In genomic region chr3:65439641-65440040, GRCh38 we compare ENCODE assay signal across 8 cellular contexts.
DNase-seq lines count a peak whose midpoint lies in the region; FAIRE-seq and TF ChIP-seq lines count a peak whose summit lies in the region.

No MANE protein-coding gene starts in this region.

- H3K27me3 ChIP-seq in transverse colon, result no peaks in the 10 kb centered on the region

- H3K27ac ChIP-seq in transverse colon, result no peak overlapping the region

- DNase-seq in NCI-H2171 treated with DMSO at 0.1 percent for 48 hours (lab: John Stamatoyannopoulos, UW) (peak; percentile 71), NCI-H2171 (lab: John Stamatoyannopoulos, UW) (no peak), NCI-H1694 (lab: John Stamatoyannopoulos, UW) (peak; percentile 8), brain pericyte (ENCODE audit: low read depth, low spot score) (peak; percentile 8), iris pigment epithelial cell (ENCODE audit: low read depth) (peak; percentile 68), transverse colon (peak; percentile 35), GM12891 (ENCODE audit: insufficient read length, low spot score) (no peak), CD14-positive monocyte (ENCODE audit: low spot score) (no peak)

- intact Hi-C loops in transverse colon (cut with DNase I; ENCODE audit: low total_unique reads), result loop anchor here (2.0 kb wide), 1 partner anchor 233 kb away; no protein-coding TSS in a partner anchor
- intact Hi-C loops in CD14-positive monocyte (cut with micrococcal nuclease), result no loop called here

- no peak for TF ChIP-seq POLR2A in transverse colon (IDR thresholded peaks at IDR 0.05)
- no peak for TF ChIP-seq POLR2A in GM12891 (IDR thresholded peaks at IDR 0.05; ENCODE audit: low read depth, low read length)

- peaks cover 0 to 3% (median 2%) of the 10 kb centered on the region in 3 donors for H3K27me3 Mint-ChIP-seq in CD14-positive monocyte (ENCODE audit: low read depth in 3 of 3)

- no peak overlapping the region for H3K4me3 Mint-ChIP-seq in CD14-positive monocyte

- in situ Hi-C loops in transverse colon (cut with MboI; ENCODE audit: low pct_ligation_motif_present in 1 of 4, low pct_unique_long_range_greater_than_20kb in 1 of 4, low sequenced_read_pairs in 3 of 4), result loop anchor here in 3 of 4 donors (25.0 kb wide), 2 partner anchors 298 to 902 kb away; no protein-coding TSS in a partner anchor

- peaks cover 0 to 4% (median 0%) of the 10 kb centered on the region in 4 donors for H3K36me3 ChIP-seq in transverse colon

- no peaks in the 10 kb centered on the region for H3K4me1 ChIP-seq in transverse colon

- no peaks in the 10 kb centered on the region for H3K4me1 Mint-ChIP-seq in CD14-positive monocyte

- FAIRE-seq in GM12891 (lab: Jason Lieb, UNC), result no peak

- no peaks in the 10 kb centered on the region for H3K36me3 Mint-ChIP-seq in CD14-positive monocyte

- no peak for TF ChIP-seq EP300 in transverse colon (IDR thresholded peaks at IDR 0.05; ENCODE audit: low read depth)

- WGBS in transverse colon (ENCODE audit: low coverage in 1 of 2), 2 donors, result 23 to 43% methylated on average over 2 to 5 of the region's 5 CpGs

- no peaks in the 10 kb centered on the region for H3K9me3 ChIP-seq in transverse colon

- H3K4me3 ChIP-seq in transverse colon, result no peak overlapping the region

- H3K9me3 Mint-ChIP-seq in CD14-positive monocyte, result no peaks in the 10 kb centered on the region

- H3K27ac Mint-ChIP-seq in CD14-positive monocyte, result peak overlapping the region in 1 of 7 donors; percentile 54

- TF ChIP-seq CTCF in transverse colon (IDR thresholded peaks at IDR 0.05) (peak; percentile 37 to 50 (median 47)), CD14-positive monocyte (IDR thresholded peaks at IDR 0.05) (no peak)

TF ChIP-seq in GM12891, 5 proteins besides CTCF, POLR2A, EP300 and RAD21:
- TF ChIP-seq POU2F2 (IDR thresholded peaks at IDR 0.05; ENCODE audit: low read depth, low read length) (no peak), TAF1 (IDR thresholded peaks at IDR 0.05; ENCODE audit: low read depth, low read length) (no peak), POLR2AphosphoS5 (IDR thresholded peaks at IDR 0.05; ENCODE audit: low read depth, low read length) (no peak)

Comparison
In these comparisons a context has a peak if more than half of its experiments do, and no peak if none do; other contexts are left out.
1. DNase-seq: peak in NCI-H2171 treated with DMSO at 0.1 percent for 48 hours (single experiment), NCI-H1694 (single experiment), brain pericyte (single experiment), iris pigment epithelial cell (single experiment) and transverse colon (single experiment); none in NCI-H2171 (single experiment), GM12891 (single experiment) and CD14-positive monocyte (single experiment).